In genomic region chr6:160022101-160022500, GRCh38 we compare ENCODE assay signal across 32 cellular contexts.
"Had no signal": no experiment of that assay in that cellular context is flagged by ENCODE, and none has a peak within 500 bp of the region (broad histone marks: within the 10 kb centered on the region; RNA-seq: fewer than 3 reads in every experiment).

No MANE protein-coding gene starts in this region.

- H3K36me3 ChIP-seq: breast epithelium had no signal

- FAIRE-seq: astrocyte had no signal

- DNase-seq: activated effector memory CD4-positive, alpha-beta T cell treated with anti-CD3 and anti-CD28 coated beads, Interleukin-2, amount 50 U/mL, for 16 hours; activated effector memory CD4-positive, alpha-beta T cell treated with Interleukin-2 at 50 U/mL for 16 hours; activated gamma-delta T cell; activated gamma-delta T cell treated with Interleukin-2 at 50 U/mL for 16 hours; activated naive CD4-positive, alpha-beta T cell; activated naive CD4-positive, alpha-beta T cell treated with anti-CD3 and anti-CD28 coated beads for 36 hours; activated naive CD4-positive, alpha-beta T cell treated with anti-CD3 and anti-CD28 coated beads, Interleukin-2, amount 10 ng/mL, durations not matched to agents 7 days and 5 days; activated naive CD4-positive, alpha-beta T cell treated with anti-CD3 and anti-CD28 coated beads, Interleukin-2, amount 50 U/mL, for 16 hours; activated naive CD4-positive, alpha-beta T cell treated with Interleukin-2 at 50 U/mL for 16 hours; activated naive CD8-positive, alpha-beta T cell treated with anti-CD3 and anti-CD28 coated beads for 36 hours; activated naive CD8-positive, alpha-beta T cell treated with anti-CD3 and anti-CD28 coated beads, Interleukin-2, amount 10 ng/mL, durations not matched to agents 7 days and 5 days; activated naive CD8-positive, alpha-beta T cell treated with anti-CD3 and anti-CD28 coated beads, Interleukin-2, amount 50 U/mL, for 24 hours; activated T-cell treated with anti-CD3 and anti-CD28 coated beads, Interleukin-2, amount 50 U/mL, for 24 hours; activated T-cell treated with anti-CD3 and anti-CD28 coated beads, Interleukin-2, amount 50 U/mL, for 4 hours; activated T-cell treated with anti-CD3 and anti-CD28 coated beads, Interleukin-2, amount 50 U/mL, for 48 hours; activated T-cell treated with anti-CD3 and anti-CD28 coated beads, Interleukin-2, amount 50 U/mL, for 72 hours; adrenal gland; amniotic stem cell; amygdala; anterior cingulate cortex; aorta; body of pancreas; brain microvascular endothelial cell; caudate nucleus; central memory CD4-positive, alpha-beta T cell; cerebellar nuclear complex had no signal

- H3K27me3 ChIP-seq: adrenal gland, ascending aorta, body of pancreas, brain microvascular endothelial cell, breast epithelium, cardiac muscle cell had no signal

- H3K27ac ChIP-seq: adrenal gland, ascending aorta, body of pancreas, brain microvascular endothelial cell, breast epithelium, cardiac muscle cell had no signal

- H3K4me3 ChIP-seq: adrenal gland, ascending aorta, body of pancreas, breast epithelium, cardiac muscle cell had no signal

- ATAC-seq: activated naive CD4-positive, alpha-beta T cell treated with anti-CD3 and anti-CD28 coated beads, Interleukin-2, amount 50 U/mL, for 72 hours; activated naive CD8-positive, alpha-beta T cell treated with anti-CD3 and anti-CD28 coated beads, Interleukin-2, amount 50 U/mL, for 24 hours; activated T-cell treated with anti-CD3 and anti-CD28 coated beads, Interleukin-2, amount 50 U/mL, for 4 hours; activated T-cell treated with anti-CD3 and anti-CD28 coated beads, Interleukin-2, amount 50 U/mL, for 72 hours; activated T-helper 17 cell treated with anti-CD3 and anti-CD28 coated beads, Interleukin-2, amount 50 U/mL, for 72 hours; body of pancreas had no signal

- H3K4me1 ChIP-seq: ascending aorta, body of pancreas, breast epithelium had no signal

- H3K9me3 ChIP-seq: adrenal gland, ascending aorta, body of pancreas, breast epithelium had no signal
